Comparison of ENCODE assay signal across 1 cellular context in the genomic region with DNA sequence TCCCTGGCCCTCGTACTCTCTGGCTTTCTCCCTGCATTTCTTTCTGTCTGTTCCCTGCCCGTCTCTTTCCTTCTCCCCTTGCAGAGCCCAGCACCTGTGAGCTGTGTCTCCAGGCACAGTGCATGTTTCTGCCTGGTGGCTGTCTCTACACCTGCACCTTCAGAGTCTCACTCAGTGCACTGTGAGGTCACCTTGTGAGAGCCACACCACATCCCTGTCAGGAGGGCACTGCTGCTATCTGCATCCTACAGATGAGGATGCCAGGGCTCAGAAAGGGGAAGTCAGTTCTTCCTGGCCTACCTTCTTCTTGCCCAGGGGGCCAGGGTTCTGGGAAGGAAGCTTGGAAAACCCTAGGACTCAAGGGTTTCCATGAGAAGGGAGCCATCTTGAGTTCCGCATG.
TF ChIP-seq lines count a peak whose summit lies in the region.

No MANE protein-coding gene starts in this region.

TF ChIP-seq in HepG2, 621 proteins besides CTCF, POLR2A, EP300 and RAD21 (continued from another document):
- TF ChIP-seq, protein P1, sequence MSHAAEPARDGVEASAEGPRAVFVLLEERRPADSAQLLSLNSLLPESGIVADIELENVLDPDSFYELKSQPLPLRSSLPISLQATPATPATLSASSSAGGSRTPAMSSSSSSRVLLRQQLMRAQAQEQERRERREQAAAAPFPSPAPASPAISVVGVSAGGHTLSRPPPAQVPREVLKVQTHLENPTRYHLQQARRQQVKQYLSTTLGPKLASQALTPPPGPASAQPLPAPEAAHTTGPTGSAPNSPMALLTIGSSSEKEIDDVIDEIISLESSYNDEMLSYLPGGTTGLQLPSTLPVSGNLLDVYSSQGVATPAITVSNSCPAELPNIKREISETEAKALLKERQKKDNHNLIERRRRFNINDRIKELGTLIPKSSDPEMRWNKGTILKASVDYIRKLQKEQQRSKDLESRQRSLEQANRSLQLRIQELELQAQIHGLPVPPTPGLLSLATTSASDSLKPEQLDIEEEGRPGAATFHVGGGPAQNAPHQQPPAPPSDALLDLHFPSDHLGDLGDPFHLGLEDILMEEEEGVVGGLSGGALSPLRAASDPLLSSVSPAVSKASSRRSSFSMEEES (CRISPR knock-in tag; IDR thresholded peaks at IDR 0.05), result no peak
- TF ChIP-seq GATAD2A (CRISPR knock-in tag; IDR thresholded peaks at IDR 0.05), result no peak
- TF ChIP-seq ZNF180 (CRISPR knock-in tag; IDR thresholded peaks at IDR 0.05; ENCODE audit: borderline replicate concordance, low read depth), result no peak
- TF ChIP-seq ZNF614 (CRISPR knock-in tag; IDR thresholded peaks at IDR 0.05; ENCODE audit: borderline replicate concordance), result no peak
- no peak for TF ChIP-seq ZNF543 (CRISPR knock-in tag; IDR thresholded peaks at IDR 0.05)
- no peak for TF ChIP-seq JUNB (CRISPR knock-in tag; IDR thresholded peaks at IDR 0.05; ENCODE audit: borderline replicate concordance)
- no peak for TF ChIP-seq ZNF747 (CRISPR knock-in tag; IDR thresholded peaks at IDR 0.05; ENCODE audit: borderline replicate concordance)
- TF ChIP-seq, protein P2, sequence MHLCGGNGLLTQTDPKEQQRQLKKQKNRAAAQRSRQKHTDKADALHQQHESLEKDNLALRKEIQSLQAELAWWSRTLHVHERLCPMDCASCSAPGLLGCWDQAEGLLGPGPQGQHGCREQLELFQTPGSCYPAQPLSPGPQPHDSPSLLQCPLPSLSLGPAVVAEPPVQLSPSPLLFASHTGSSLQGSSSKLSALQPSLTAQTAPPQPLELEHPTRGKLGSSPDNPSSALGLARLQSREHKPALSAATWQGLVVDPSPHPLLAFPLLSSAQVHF (CRISPR knock-in tag; IDR thresholded peaks at IDR 0.05), result no peak
- no peak for TF ChIP-seq ZSCAN22 (CRISPR knock-in tag; IDR thresholded peaks at IDR 0.05)
- no peak for TF ChIP-seq SP5 (CRISPR knock-in tag; IDR thresholded peaks at IDR 0.05; ENCODE audit: borderline replicate concordance, low read depth)
- TF ChIP-seq ZC3H13 (CRISPR knock-in tag; IDR thresholded peaks at IDR 0.05), result no peak
- TF ChIP-seq ZNF660 (CRISPR knock-in tag; IDR thresholded peaks at IDR 0.05; ENCODE audit: borderline replicate concordance, low read depth), result no peak
- TF ChIP-seq ELF3 (CRISPR knock-in tag; IDR thresholded peaks at IDR 0.05), result no peak
